ENCODE assay signal across 34 cellular contexts in the genomic region with DNA sequence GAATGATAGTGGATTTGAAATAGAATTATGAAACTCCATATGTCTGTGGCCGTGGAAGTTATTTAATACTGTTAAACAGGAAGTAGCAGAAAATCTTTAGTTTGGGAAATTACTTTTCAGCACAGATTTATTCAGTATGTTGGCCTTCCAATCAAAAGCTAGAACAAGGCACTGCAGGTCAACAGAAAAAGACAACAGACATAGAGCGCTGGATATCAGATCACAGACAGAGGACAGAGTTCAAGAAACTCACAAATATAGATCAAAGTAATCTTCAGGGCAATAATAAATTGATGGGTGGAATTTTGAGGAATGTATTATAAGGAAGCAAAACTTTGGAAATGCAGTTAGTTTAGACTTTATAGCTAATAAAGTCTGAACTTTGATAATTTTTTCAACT.
"Had no signal": no experiment of that assay in that cellular context is flagged by ENCODE, and none has a peak within 500 bp of the region (broad histone marks: within the 10 kb centered on the region; RNA-seq: fewer than 3 reads in every experiment).

No MANE protein-coding gene starts in this region.

- FAIRE-seq: astrocyte, TTC549 had no signal

- H3K4me3 ChIP-seq: adrenal gland, body of pancreas, breast epithelium had no signal

- H3K27ac ChIP-seq: adrenal gland, body of pancreas, brain microvascular endothelial cell, breast epithelium, VCaP had no signal

- ATAC-seq: activated CD8-positive, alpha-beta T cell treated with anti-CD3 and anti-CD28 coated beads for 36 hours; activated naive CD4-positive, alpha-beta T cell treated with anti-CD3 and anti-CD28 coated beads, Interleukin-2, amount 50 U/mL, for 72 hours; activated T-cell treated with anti-CD3 and anti-CD28 coated beads, Interleukin-2, amount 50 U/mL, for 4 hours; activated T-cell treated with anti-CD3 and anti-CD28 coated beads, Interleukin-2, amount 50 U/mL, for 72 hours; activated T-helper 17 cell treated with anti-CD3 and anti-CD28 coated beads, Interleukin-2, amount 50 U/mL, for 72 hours; body of pancreas had no signal

- DNase-seq: activated B cell treated with CpG ODN at 0.5 μM for 24 hours; activated CD4-positive, alpha-beta memory T cell treated with anti-CD3 and anti-CD28 coated beads for 36 hours; activated CD4-positive, alpha-beta T cell treated with anti-CD3 and anti-CD28 coated beads for 4 hours; activated CD4-positive, alpha-beta T cell treated with anti-CD3 and anti-CD28 coated beads, Interleukin-2, amount 10 ng/mL, durations not matched to agents 24 days and 14 days; activated CD4-positive, alpha-beta T cell treated with anti-CD3 and anti-CD28 coated beads, Interleukin-2, amount 50 U/mL, for 1 hour; activated CD4-positive, alpha-beta T cell treated with anti-CD3 and anti-CD28 coated beads, Interleukin-2, amount 50 U/mL, for 4 hours; activated CD4-positive, CD25-positive, alpha-beta regulatory T cell treated with anti-CD3 and anti-CD28 coated beads, Interleukin-2, amount 50 U/mL, for 72 hours; activated CD8-positive, alpha-beta memory T cell treated with anti-CD3 and anti-CD28 coated beads, Interleukin-2, amount 50 U/mL, for 4 hours; activated CD8-positive, alpha-beta T cell treated with anti-CD3 and anti-CD28 coated beads for 36 hours; activated effector memory CD4-positive, alpha-beta T cell treated with anti-CD3 and anti-CD28 coated beads, Interleukin-2, amount 50 U/mL, for 16 hours; activated gamma-delta T cell treated with Interleukin-2 at 50 U/mL for 16 hours; activated naive CD4-positive, alpha-beta T cell; activated naive CD4-positive, alpha-beta T cell treated with anti-CD3 and anti-CD28 coated beads for 36 hours; activated naive CD4-positive, alpha-beta T cell treated with anti-CD3 and anti-CD28 coated beads, Interleukin-2, amount 50 U/mL, for 16 hours; activated naive CD8-positive, alpha-beta T cell treated with anti-CD3 and anti-CD28 coated beads for 36 hours; activated T-cell treated with anti-CD3 and anti-CD28 coated beads for 4 hours; activated T-cell treated with anti-CD3 and anti-CD28 coated beads, Interleukin-2, amount 50 U/mL, for 1 hour; activated T-cell treated with anti-CD3 and anti-CD28 coated beads, Interleukin-2, amount 50 U/mL, for 4 hours; activated T-cell treated with anti-CD3 and anti-CD28 coated beads, Interleukin-2, amount 50 U/mL, for 72 hours; adrenal gland; amniotic stem cell; aorta; body of pancreas; brain microvascular endothelial cell; central memory CD4-positive, alpha-beta T cell; T-helper 1 cell; T-helper 2 cell; T-helper 9 cell had no signal

- H3K4me1 ChIP-seq: adrenal gland, body of pancreas, breast epithelium had no signal

- H3K36me3 ChIP-seq: adrenal gland, brain microvascular endothelial cell, breast epithelium had no signal

- H3K9me3 ChIP-seq: adrenal gland, body of pancreas, breast epithelium had no signal

- H3K27me3 ChIP-seq: adrenal gland, body of pancreas, brain microvascular endothelial cell, breast epithelium had no signal
